ENCODE assay signal across 1 cellular context in the genomic region with DNA sequence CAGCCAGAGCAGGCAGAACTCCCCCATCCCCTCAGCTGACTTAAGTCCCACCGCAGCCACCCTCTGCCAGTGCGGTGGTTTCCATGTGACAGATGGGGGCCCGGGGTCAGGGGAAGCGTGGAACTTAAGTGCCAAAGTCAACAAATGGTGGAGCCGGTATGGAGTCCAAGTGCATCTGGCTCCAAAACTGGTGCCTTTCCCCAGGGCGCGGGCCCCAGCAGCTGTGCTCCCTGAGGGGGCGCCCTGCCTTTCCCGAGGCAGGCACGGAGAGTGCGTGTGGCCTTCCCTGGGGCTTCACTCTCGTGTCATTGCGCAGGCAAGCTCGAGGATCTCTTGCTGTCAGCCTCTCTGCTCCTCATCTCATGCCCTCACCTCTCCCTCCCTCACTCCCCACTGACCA.
TF ChIP-seq lines count a peak whose summit lies in the region.

No MANE protein-coding gene starts in this region.

TF ChIP-seq in GM23338, 12 proteins besides CTCF, POLR2A, EP300 and RAD21 (continued from another document):
- TF ChIP-seq ZNF462 (CRISPR knock-in tag; IDR thresholded peaks at IDR 0.05) = no peak
- no peak for TF ChIP-seq EZH2phosphoT487 (IDR thresholded peaks at IDR 0.05; ENCODE audit: unreplicated experiment)
- TF ChIP-seq REST (IDR thresholded peaks at IDR 0.05; ENCODE audit: unreplicated experiment) = no peak
- no peak for TF ChIP-seq POLR2AphosphoS5 (IDR thresholded peaks at IDR 0.05; ENCODE audit: low read depth)
- TF ChIP-seq, protein P1, sequence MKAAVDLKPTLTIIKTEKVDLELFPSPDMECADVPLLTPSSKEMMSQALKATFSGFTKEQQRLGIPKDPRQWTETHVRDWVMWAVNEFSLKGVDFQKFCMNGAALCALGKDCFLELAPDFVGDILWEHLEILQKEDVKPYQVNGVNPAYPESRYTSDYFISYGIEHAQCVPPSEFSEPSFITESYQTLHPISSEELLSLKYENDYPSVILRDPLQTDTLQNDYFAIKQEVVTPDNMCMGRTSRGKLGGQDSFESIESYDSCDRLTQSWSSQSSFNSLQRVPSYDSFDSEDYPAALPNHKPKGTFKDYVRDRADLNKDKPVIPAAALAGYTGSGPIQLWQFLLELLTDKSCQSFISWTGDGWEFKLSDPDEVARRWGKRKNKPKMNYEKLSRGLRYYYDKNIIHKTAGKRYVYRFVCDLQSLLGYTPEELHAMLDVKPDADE (IDR thresholded peaks at IDR 0.05) = no peak
